ENCODE assay signal across 1 cellular context in the genomic region with DNA sequence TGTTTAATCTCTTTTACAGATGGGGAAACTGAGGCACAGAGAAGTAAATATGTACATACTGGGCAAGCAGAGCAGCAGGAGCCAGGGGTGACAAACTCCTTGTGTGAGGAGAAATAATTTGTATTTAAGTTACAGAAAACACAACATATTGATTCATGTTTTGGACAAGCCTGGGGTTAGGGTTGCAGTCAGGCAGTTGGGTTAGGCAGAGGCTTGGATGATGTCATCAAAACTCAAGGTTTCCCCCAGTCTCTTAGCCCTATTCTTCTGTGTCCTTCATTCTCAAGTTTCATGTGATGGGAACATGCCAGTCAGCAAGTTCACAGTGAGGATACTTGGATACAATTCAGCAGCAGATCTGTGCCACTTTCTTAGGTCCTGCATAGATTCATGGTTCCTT.
TF ChIP-seq lines count a peak whose summit lies in the region.

No MANE protein-coding gene starts in this region.

TF ChIP-seq in HepG2, 621 proteins besides CTCF, POLR2A, EP300 and RAD21:
- TF ChIP-seq CREB1 (IDR thresholded peaks at IDR 0.05) = 0 out of 2 replicates have a peak, but pooled peaks have one; percentile 15
- TF ChIP-seq CREB1 (CRISPR knock-in tag; IDR thresholded peaks at IDR 0.05) = no peak
- TF ChIP-seq SRSF1 (optimal IDR thresholded peaks at IDR 0.05; ENCODE audit: low read depth, low read length) = no peak
- no peak for TF ChIP-seq ZSCAN9 (CRISPR knock-in tag; IDR thresholded peaks at IDR 0.05; ENCODE audit: borderline replicate concordance)
- 0 out of 4 replicates have a peak, but pooled peaks of 1 of the 2 experiments have one; percentile 16 for TF ChIP-seq MAFK (conservative IDR thresholded peaks at IDR 0.05 in 1 of 2, IDR thresholded peaks at IDR 0.05 in 1 of 2; ENCODE audit: low read length in 2 of 2)
- TF ChIP-seq ATF7 (IDR thresholded peaks at IDR 0.05) = peak; percentile 81
- no peak for TF ChIP-seq ATF7 (CRISPR knock-in tag; IDR thresholded peaks at IDR 0.05)
